Comparison of ENCODE assay signal across 27 cellular contexts in genomic region chr18:24204904-24205303, GRCh38.
"Had no signal": no experiment of that assay in that cellular context is flagged by ENCODE, and none has a peak within 500 bp of the region (broad histone marks: within the 10 kb centered on the region; RNA-seq: fewer than 3 reads in every experiment).

No MANE protein-coding gene starts in this region.

- H3K9me3 Mint-ChIP-seq: activated B cell treated with CpG ODN at 0.5 μM for 24 hours; activated CD4-positive, alpha-beta T cell treated with anti-CD3 and anti-CD28 coated beads, Interleukin-2, amount 10 ng/mL, durations not matched to agents 24 days and 14 days; activated naive CD4-positive, alpha-beta T cell treated with anti-CD3 and anti-CD28 coated beads, Interleukin-2, amount 50 U/mL, for 24 hours; activated T-cell treated with anti-CD3 and anti-CD28 coated beads, Interleukin-2, amount 50 U/mL, for 24 hours; activated T-helper 1 cell treated with anti-CD3 and anti-CD28 coated beads, Interleukin-12 subunit alpha, Interleukin-12 subunit beta, Interleukin-2, Interleukin-4 antibody, amounts not matched to agents 30 ng/mL and 10 ng/mL and 1 ng/mL, durations not matched to agents 14 hours and 24 hours and 36 hours; central memory CD8-positive, alpha-beta T cell; T-helper 1 cell treated with Interleukin-12 subunit alpha and Interleukin-12 subunit beta and Interleukin-4 antibody, amounts not matched to agents 30 μg/mL and 1 μg/mL, for 36 hours had no signal

- H3K27me3 ChIP-seq: ascending aorta, body of pancreas had no signal

- H3K27me3 Mint-ChIP-seq: activated T-cell treated with anti-CD3 and anti-CD28 coated beads, Interleukin-2, amount 50 U/mL, for 24 hours had no signal

- DNase-seq: activated B cell treated with CpG ODN at 0.5 μM for 24 hours; activated CD4-positive, alpha-beta T cell treated with anti-CD3 and anti-CD28 coated beads for 1 hour; activated CD4-positive, alpha-beta T cell treated with anti-CD3 and anti-CD28 coated beads, Interleukin-2, amount 10 ng/mL, durations not matched to agents 24 days and 14 days; activated CD4-positive, alpha-beta T cell treated with anti-CD3 and anti-CD28 coated beads, Interleukin-2, amount 50 U/mL, for 48 hours; activated CD8-positive, alpha-beta memory T cell treated with anti-CD3 and anti-CD28 coated beads, Interleukin-2, amount 10 ng/mL, durations not matched to agents 7 days and 5 days; activated effector memory CD4-positive, alpha-beta T cell treated with Interleukin-2 at 50 U/mL for 16 hours; activated naive CD4-positive, alpha-beta T cell; activated T-cell treated with anti-CD3 and anti-CD28 coated beads, Interleukin-2, amount 50 U/mL, for 24 hours; body of pancreas; NCI-H1092; NCI-H1417; NCI-H1694; NCI-H2029; NCI-H2107; NCI-H2171 treated with DMSO at 0.1 percent for 48 hours; NCI-H226; NCI-H510A; NCI-H526 treated with DMSO at 0.1 percent for 48 hours; PC-9; SHP77 treated with DMSO at 0.1 percent for 48 hours had no signal

- H3K9me3 ChIP-seq: ascending aorta, body of pancreas had no signal

- H3K9ac ChIP-seq: KMS-11 had no signal

- H3K4me3 Mint-ChIP-seq: activated B cell treated with CpG ODN at 0.5 μM for 24 hours; activated CD4-positive, alpha-beta T cell treated with anti-CD3 and anti-CD28 coated beads, Interleukin-2, amount 10 ng/mL, durations not matched to agents 24 days and 14 days; activated CD8-positive, alpha-beta memory T cell treated with anti-CD3 and anti-CD28 coated beads, Interleukin-2, amount 10 ng/mL, durations not matched to agents 7 days and 5 days; activated naive CD4-positive, alpha-beta T cell treated with anti-CD3 and anti-CD28 coated beads, Interleukin-2, amount 50 U/mL, for 24 hours; activated T-cell treated with anti-CD3 and anti-CD28 coated beads, Interleukin-2, amount 50 U/mL, for 24 hours; activated T-helper 1 cell treated with anti-CD3 and anti-CD28 coated beads, Interleukin-12 subunit alpha, Interleukin-12 subunit beta, Interleukin-2, Interleukin-4 antibody, amounts not matched to agents 30 ng/mL and 10 ng/mL and 1 ng/mL, durations not matched to agents 14 hours and 24 hours and 36 hours; central memory CD8-positive, alpha-beta T cell; T-helper 1 cell treated with Interleukin-12 subunit alpha and Interleukin-12 subunit beta and Interleukin-4 antibody, amounts not matched to agents 30 μg/mL and 1 μg/mL, for 36 hours had no signal

- H3K27ac ChIP-seq: ascending aorta, body of pancreas, KMS-11, PC-9 had no signal

- H3K4me3 ChIP-seq: ascending aorta, body of pancreas, PC-9 had no signal

- H3K4me1 Mint-ChIP-seq: activated B cell treated with CpG ODN at 0.5 μM for 24 hours; activated CD4-positive, alpha-beta T cell treated with anti-CD3 and anti-CD28 coated beads, Interleukin-2, amount 10 ng/mL, durations not matched to agents 24 days and 14 days; activated CD8-positive, alpha-beta memory T cell treated with anti-CD3 and anti-CD28 coated beads, Interleukin-2, amount 10 ng/mL, durations not matched to agents 7 days and 5 days; activated naive CD4-positive, alpha-beta T cell treated with anti-CD3 and anti-CD28 coated beads, Interleukin-2, amount 50 U/mL, for 24 hours; central memory CD8-positive, alpha-beta T cell had no signal

- FAIRE-seq: bronchial epithelial cell had no signal

- H3K4me1 ChIP-seq: ascending aorta had no signal

- ATAC-seq: activated CD8-positive, alpha-beta memory T cell treated with anti-CD3 and anti-CD28 coated beads, Interleukin-2, amount 10 ng/mL, durations not matched to agents 7 days and 5 days; body of pancreas had no signal

- H3K27ac Mint-ChIP-seq: activated B cell treated with CpG ODN at 0.5 μM for 24 hours; activated CD4-positive, alpha-beta T cell treated with anti-CD3 and anti-CD28 coated beads, Interleukin-2, amount 10 ng/mL, durations not matched to agents 24 days and 14 days; activated CD8-positive, alpha-beta memory T cell treated with anti-CD3 and anti-CD28 coated beads, Interleukin-2, amount 10 ng/mL, durations not matched to agents 7 days and 5 days; activated naive CD4-positive, alpha-beta T cell treated with anti-CD3 and anti-CD28 coated beads, Interleukin-2, amount 50 U/mL, for 24 hours; activated T-cell treated with anti-CD3 and anti-CD28 coated beads, Interleukin-2, amount 50 U/mL, for 24 hours; activated T-helper 1 cell treated with anti-CD3 and anti-CD28 coated beads, Interleukin-12 subunit alpha, Interleukin-12 subunit beta, Interleukin-2, Interleukin-4 antibody, amounts not matched to agents 30 ng/mL and 10 ng/mL and 1 ng/mL, durations not matched to agents 14 hours and 24 hours and 36 hours; T-helper 1 cell treated with Interleukin-12 subunit alpha and Interleukin-12 subunit beta and Interleukin-4 antibody, amounts not matched to agents 30 μg/mL and 1 μg/mL, for 36 hours had no signal

- H2AFZ ChIP-seq: PC-9 had no signal

- H3K36me3 Mint-ChIP-seq: activated CD8-positive, alpha-beta memory T cell treated with anti-CD3 and anti-CD28 coated beads, Interleukin-2, amount 10 ng/mL, durations not matched to agents 7 days and 5 days; activated naive CD4-positive, alpha-beta T cell treated with anti-CD3 and anti-CD28 coated beads, Interleukin-2, amount 50 U/mL, for 24 hours had no signal

- H3K4me2 ChIP-seq: KMS-11, PC-9 had no signal

- H3K36me3 ChIP-seq: ascending aorta had no signal
